8 cellular contexts compared by ENCODE assay signal in the genomic region with DNA sequence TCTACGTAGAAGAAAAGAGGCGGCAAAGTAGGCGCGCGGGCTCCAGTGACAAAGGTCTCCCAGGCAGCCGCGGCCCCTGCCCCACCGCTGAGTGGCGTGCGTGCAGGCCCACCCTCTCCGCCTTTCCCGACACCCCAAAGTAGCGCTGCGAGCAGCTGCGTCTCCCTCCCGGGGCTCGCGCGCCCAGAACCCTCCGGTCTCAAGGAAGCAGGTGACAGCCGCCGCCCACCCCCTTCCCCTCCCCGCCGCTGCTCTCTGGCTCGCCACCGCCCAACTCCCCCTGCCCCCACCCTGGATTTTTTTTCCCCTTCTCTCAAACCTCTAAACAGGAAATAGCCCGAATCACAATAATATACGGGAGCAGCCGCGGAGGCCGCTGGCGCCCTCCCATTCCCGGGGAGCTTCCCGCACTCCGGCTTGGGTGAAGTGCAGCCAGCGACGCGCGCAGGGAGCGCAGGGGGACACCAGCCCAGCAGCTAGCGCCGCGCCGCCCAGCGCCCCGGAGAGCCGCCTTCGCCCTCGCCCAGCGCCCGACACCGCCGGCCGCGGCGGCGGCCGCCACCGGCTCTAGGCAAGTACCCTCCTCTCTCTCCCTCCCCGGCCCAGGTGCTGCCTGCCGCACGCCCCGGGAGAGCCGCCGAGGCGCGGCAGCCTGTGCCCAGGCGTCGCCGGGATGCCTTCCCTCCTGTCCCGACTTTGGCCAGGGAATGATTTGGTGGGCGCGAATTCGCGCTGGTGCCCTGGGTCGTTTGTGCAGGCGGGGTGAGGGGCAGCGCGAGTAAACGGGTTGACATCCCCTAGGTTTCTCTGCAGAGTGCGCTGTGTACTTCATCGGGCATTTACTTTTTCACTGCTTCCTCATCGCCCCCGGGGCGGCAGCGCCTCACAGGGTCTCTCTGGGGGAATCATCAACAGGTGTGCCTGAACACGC. TPM values are rescaled to one million over a fixed set of nuclear protein-coding genes. Genes with fewer than 3 reads are reported as not detected.
A peak's percentile ranks its signal among the peaks of the same experiment; 100 is the strongest.
DNase-seq lines count a peak whose midpoint lies in the region; ATAC-seq and TF ChIP-seq lines count a peak whose summit lies in the region.

No MANE protein-coding gene starts in this region.

- H3K27ac ChIP-seq in subcutaneous abdominal adipose tissue (ENCODE audit: low read depth, low read length): peak overlapping the region; percentile 57

- no peaks in the 10 kb centered on the region for H3K36me3 ChIP-seq in subcutaneous abdominal adipose tissue (ENCODE audit: control insufficient read depth in 5 of 5, insufficient read depth in 5 of 5, low read length in 5 of 5)

- H3K9ac ChIP-seq in subcutaneous abdominal adipose tissue (ENCODE audit: low read length in 5 of 5): peak overlapping the region in 4 of 5 donors; percentile 1 to 78 (median 68)

- no peak for TF ChIP-seq CTCF in endothelial cell (IDR thresholded peaks at IDR 0.05; ENCODE audit: unreplicated experiment)

- peak overlapping the region; percentile 95 for H3K4me3 Mint-ChIP-seq in endothelial cell (ENCODE audit: unreplicated experiment)

- no peaks in the 10 kb centered on the region for H3K36me3 Mint-ChIP-seq in endothelial cell (ENCODE audit: low read depth, unreplicated experiment)

- peaks cover 0 to 4% (median 0%) of the 10 kb centered on the region in 5 donors for H3K27me3 ChIP-seq in subcutaneous abdominal adipose tissue (ENCODE audit: control insufficient read depth in 5 of 5, insufficient read depth in 4 of 5, low read length in 5 of 5)

- H3K9me3 ChIP-seq in subcutaneous abdominal adipose tissue (ENCODE audit: control insufficient read depth in 5 of 5, low read length in 5 of 5): no peaks in the 10 kb centered on the region

- DNase-seq in activated T-cell treated with anti-CD3 and anti-CD28 coated beads for 1 hour (ENCODE audit: low read depth) (peak; percentile 7), activated T-cell treated with anti-CD3 and anti-CD28 coated beads for 4 hours (no peak), NCI-H1105 treated with DMSO at 0.1 percent for 48 hours (lab: John Stamatoyannopoulos, UW) (peak; percentile 69), endothelial cell (ENCODE audit: low spot score) (peak; percentile 67), midbrain (lab: John Stamatoyannopoulos, UW) (peak; percentile 24)
- peak; percentile 6 to 12 for DNase-seq in activated CD4-positive, alpha-beta T cell treated with anti-CD3 and anti-CD28 coated beads for 4 hours

- H3K4me3 ChIP-seq in subcutaneous abdominal adipose tissue (ENCODE audit: low read depth in 1 of 5, low read length in 5 of 5): peak overlapping the region; percentile 69 to 88 (median 82)

- H3K4me1 ChIP-seq in subcutaneous abdominal adipose tissue (ENCODE audit: control insufficient read depth in 5 of 5, insufficient read depth in 5 of 5, low read length in 5 of 5): peaks cover 2 to 23% (median 17%) of the 10 kb centered on the region in 5 donors

- peak overlapping the region; percentile 96 for H3K27ac Mint-ChIP-seq in endothelial cell (ENCODE audit: unreplicated experiment)

- H3K27me3 Mint-ChIP-seq in endothelial cell (ENCODE audit: unreplicated experiment): peaks cover 2% of the 10 kb centered on the region

- H3K4me1 Mint-ChIP-seq in endothelial cell (ENCODE audit: unreplicated experiment): peaks cover 19% of the 10 kb centered on the region

- H3K9me3 Mint-ChIP-seq in endothelial cell (ENCODE audit: unreplicated experiment): no peaks in the 10 kb centered on the region

- peak; percentile 58 for ATAC-seq in HG02588 (IDR thresholded peaks at IDR 0.05; ENCODE audit: unreplicated experiment)

RNA-seq across cellular contexts. Expression of gene TJP2, which starts 52.7 kb away (rescaled TPM):
- total RNA-seq in endothelial cell (ENCODE audit: unreplicated experiment): 198 TPM
